In the genomic region with DNA sequence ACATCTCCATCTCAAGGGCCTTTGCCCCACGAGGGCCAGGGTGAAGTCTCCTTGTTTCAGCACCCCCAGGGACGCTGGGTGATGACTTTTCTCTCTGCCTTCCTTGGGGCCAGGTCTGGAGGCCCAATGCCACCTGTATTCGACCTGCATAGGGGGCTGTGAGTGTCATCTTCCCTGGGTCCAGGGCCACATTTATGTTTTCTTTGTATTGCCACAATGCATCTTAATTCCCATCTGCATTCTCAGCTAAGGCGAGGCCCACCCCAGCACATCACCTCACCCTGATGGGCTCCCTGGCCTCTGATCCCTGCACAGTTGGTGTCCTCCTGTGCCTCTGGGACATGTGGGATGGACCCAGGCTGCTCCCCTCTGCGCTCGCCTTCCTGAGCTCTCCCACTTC, we compare ENCODE assay signal across 15 cellular contexts.
"Had no signal": no experiment of that assay in that cellular context is flagged by ENCODE, and none has a peak within 500 bp of the region (broad histone marks: within the 10 kb centered on the region; RNA-seq: fewer than 3 reads in every experiment).

No MANE protein-coding gene starts in this region.

- H3K4me1 ChIP-seq: testis had no signal

- H2AFZ ChIP-seq: hepatocyte had no signal

- H3K9me3 ChIP-seq: mucosa of descending colon, testis, tibial nerve had no signal

- DNase-seq: effector memory CD4-positive, alpha-beta T cell; foreskin keratinocyte; kidney; left cardiac atrium; mammary epithelial cell; mucosa of descending colon; naive thymus-derived CD8-positive, alpha-beta T cell; posterior cingulate gyrus; small intestine; stimulated activated CD4-positive, alpha-beta T cell treated with anti-CD3 and anti-CD28 coated beads, Interleukin-12 subunit alpha, Interleukin-12 subunit beta, amount 100 ng/mL, for 4 hours; stimulated activated CD4-positive, alpha-beta T cell treated with anti-CD3 and anti-CD28 coated beads, Interleukin-2, amount 100 ng/mL, for 48 hours; stimulated activated naive CD4-positive, alpha-beta T cell treated with Interleukin-2 at 50 U/mL for 16 hours; testis had no signal

- H3K27ac ChIP-seq: foreskin keratinocyte, hepatocyte, testis had no signal

- FAIRE-seq: kidney, small intestine had no signal

- H3K4me2 ChIP-seq: hepatocyte had no signal

- ATAC-seq: foreskin keratinocyte; left cardiac atrium; mucosa of descending colon; naive thymus-derived CD8-positive, alpha-beta T cell had no signal

- H3K27me3 ChIP-seq: foreskin keratinocyte, hepatocyte, testis, tibial nerve had no signal

- H3K36me3 ChIP-seq: tibial nerve had no signal

- H3K79me2 ChIP-seq: hepatocyte had no signal

- H3K4me3 ChIP-seq: hepatocyte, mucosa of descending colon, testis, tibial nerve had no signal
